10 cellular contexts compared by ENCODE assay signal in genomic region chr2:215796160-215796559, GRCh38.
DNase-seq lines count a peak whose midpoint lies in the region; ATAC-seq, FAIRE-seq and TF ChIP-seq lines count a peak whose summit lies in the region.
"Had no signal": no experiment of that assay in that cellular context is flagged by ENCODE, and none has a peak within 500 bp of the region (broad histone marks: within the 10 kb centered on the region; RNA-seq: fewer than 3 reads in every experiment).

No MANE protein-coding gene starts in this region.

- WGBS in SK-N-SH (ENCODE audit: low lambda C conversion rate), result 14% methylated on average over 2 of the region's 2 CpGs

- H3K9me2 ChIP-seq in SK-N-SH, result no peaks in the 10 kb centered on the region

- no peak for FAIRE-seq in GM19239 (lab: Jason Lieb, UNC)

- TF ChIP-seq RAD21 in SK-N-SH (IDR thresholded peaks at IDR 0.05; ENCODE audit: low read length), result no peak

- CTCF ChIA-PET in SK-N-SH (lab: Yijun Ruan, JAX), result no interaction called here

- no peak overlapping the region for H3K4me3 ChIP-seq in SK-N-SH (ENCODE audit: low read depth in 2 of 2, low read length in 1 of 2)
- H3K4me3 ChIP-seq in H7 (ENCODE audit: insufficient read depth, low read depth, low read length), result no peak overlapping the region
- H3K4me3 ChIP-seq: body of pancreas had no signal

- no peaks in the 10 kb centered on the region for H3K79me2 ChIP-seq in SK-N-SH (ENCODE audit: insufficient read depth)

- no peak overlapping the region for H3K9ac ChIP-seq in SK-N-SH

- TF ChIP-seq EP300 in SK-N-SH (IDR thresholded peaks at IDR 0.05; ENCODE audit: borderline replicate concordance in 1 of 2, low read depth in 1 of 2, low read length in 1 of 2), result peak; percentile 26 to 80; a peak in 2 of 4 replicates

- peaks cover 27% of the 10 kb centered on the region for H3F3A ChIP-seq in SK-N-SH (replicated peaks; ENCODE audit: insufficient read depth)

- no peak overlapping the region for H2AFZ ChIP-seq in SK-N-SH (ENCODE audit: low read depth)

- no peaks in the 10 kb centered on the region for H3K27me3 ChIP-seq in SK-N-SH (ENCODE audit: insufficient read depth)
- H3K27me3 ChIP-seq in foreskin keratinocyte, result no peaks in the 10 kb centered on the region
- no peaks in the 10 kb centered on the region for H3K27me3 ChIP-seq in H7 (ENCODE audit: control insufficient read depth, insufficient read depth, low read length)
- H3K27me3 ChIP-seq: body of pancreas had no signal

- POLR2A ChIA-PET in SK-N-SH (lab: Yijun Ruan, JAX), result no interaction called here

- no peaks in the 10 kb centered on the region for H3K9me3 ChIP-seq in SK-N-SH
- H3K9me3 ChIP-seq: body of pancreas had no signal

- H3K4me2 ChIP-seq in SK-N-SH, result peak overlapping the region; percentile 32; the same call in 1 of the 2 replicates

- H3K4me1 ChIP-seq in SK-N-SH (ENCODE audit: control insufficient read depth in 1 of 2, insufficient read depth in 2 of 2, low read depth in 1 of 2, low read length in 1 of 2) (peaks cover 9 to 41% of the 10 kb centered on the region in 2 experiments), foreskin keratinocyte (peaks cover 4% of the 10 kb centered on the region)
- H3K4me1 ChIP-seq: body of pancreas had no signal

- ATAC-seq in foreskin keratinocyte (peak; percentile 37), HG03565 (IDR thresholded peaks at IDR 0.05; ENCODE audit: unreplicated experiment) (no peak)
- ATAC-seq: body of pancreas, T-helper 17 cell had no signal

- TF ChIP-seq CTCF in SK-N-SH (IDR thresholded peaks at IDR 0.05), result no peak
- TF ChIP-seq CTCF in foreskin keratinocyte (conservative IDR thresholded peaks at IDR 0.05), result no peak

- peak; percentile 8 for DNase-seq in stimulated activated CD4-positive, alpha-beta T cell treated with anti-CD3 and anti-CD28 coated beads, Interleukin-1b, Interleukin-23, amount 100 ng/mL, for 48 hours
- DNase-seq in stimulated activated CD4-positive, alpha-beta T cell treated with anti-CD3 and anti-CD28 coated beads, Interleukin-2, amount 100 ng/mL, for 24 hours, result no peak
- DNase-seq in SK-N-SH (peak; percentile 43), foreskin keratinocyte (no peak), GM19239 (ENCODE audit: insufficient read length, low spot score) (no peak), H7 (no peak)
- DNase-seq in NK-92 treated with Interleukin-12 subunit alpha and Interleukin-12 subunit beta, amount 100 ng/mL, for 24 hours (lab: John Stamatoyannopoulos, UW), result no peak
- DNase-seq: T-helper 17 cell had no signal

- H4K20me1 ChIP-seq in SK-N-SH (ENCODE audit: insufficient read depth), result no peaks in the 10 kb centered on the region

- no peaks in the 10 kb centered on the region for H3K36me3 ChIP-seq in SK-N-SH (replicated peaks in 1 of 2; ENCODE audit: control insufficient read depth in 1 of 2, insufficient read depth in 2 of 2, low read length in 1 of 2)
- no peaks in the 10 kb centered on the region for H3K36me3 ChIP-seq in H7 (replicated peaks; ENCODE audit: control insufficient read depth, insufficient read depth, low read length)

- H3K27ac ChIP-seq in SK-N-SH (ENCODE audit: low read depth in 2 of 2, low read length in 1 of 2) (peak overlapping the region in 1 of 2 experiments; percentile 74), foreskin keratinocyte (no peak overlapping the region)
- H3K27ac ChIP-seq: body of pancreas had no signal

TF ChIP-seq in SK-N-SH, 30 proteins besides CTCF, POLR2A, EP300 and RAD21 (continues in another document):
- TF ChIP-seq RCOR1 (IDR thresholded peaks at IDR 0.05; ENCODE audit: low read length), result 0 out of 2 replicates have a peak, but pooled peaks have one; percentile 17
- 0 out of 2 replicates have a peak, but pooled peaks have one; percentile 26 for TF ChIP-seq FOXM1 (IDR thresholded peaks at IDR 0.05; ENCODE audit: low read depth)
- TF ChIP-seq RFX5 (IDR thresholded peaks at IDR 0.05; ENCODE audit: low read length), result no peak
- TF ChIP-seq TCF12 (IDR thresholded peaks at IDR 0.05), result peak; percentile 91
- TF ChIP-seq FOSL2 (IDR thresholded peaks at IDR 0.05; ENCODE audit: borderline replicate concordance, low read depth), result peak; percentile 32; the same call in 1 of the 2 replicates
- peak; percentile 70; the same call in 1 of the 2 replicates for TF ChIP-seq RXRA (IDR thresholded peaks at IDR 0.05; ENCODE audit: borderline replicate concordance, low read depth)
- TF ChIP-seq IRF3 (IDR thresholded peaks at IDR 0.05; ENCODE audit: low read depth, low read length), result no peak
- TF ChIP-seq SIN3A (IDR thresholded peaks at IDR 0.05; ENCODE audit: borderline replicate concordance, low read depth, low read length), result peak; percentile 47; the same call in 1 of the 2 replicates
- no peak for TF ChIP-seq USF1 (IDR thresholded peaks at IDR 0.05; ENCODE audit: borderline replicate concordance, low read depth)
- TF ChIP-seq MXI1 (IDR thresholded peaks at IDR 0.05; ENCODE audit: low read depth, low read length), result no peak
- TF ChIP-seq MAX (IDR thresholded peaks at IDR 0.05; ENCODE audit: low read depth), result peak; percentile 67
- TF ChIP-seq SMC3 (IDR thresholded peaks at IDR 0.05; ENCODE audit: low read depth, low read length), result no peak
- TF ChIP-seq REST (IDR thresholded peaks at IDR 0.05; ENCODE audit: low read depth, low read length), result peak; percentile 56; the same call in 1 of the 2 replicates
- peak; percentile 65 for TF ChIP-seq PBX3 (IDR thresholded peaks at IDR 0.05)
- peak; percentile 94 for TF ChIP-seq NFIC (IDR thresholded peaks at IDR 0.05; ENCODE audit: borderline replicate concordance)
- TF ChIP-seq NRF1 (IDR thresholded peaks at IDR 0.05; ENCODE audit: low read depth, low read length), result no peak
- TF ChIP-seq YY1 (IDR thresholded peaks at IDR 0.05; ENCODE audit: low read depth), result no peak
- peak; percentile 42; the same call in 1 of the 2 replicates for TF ChIP-seq GABPA (IDR thresholded peaks at IDR 0.05; ENCODE audit: low read depth)
- no peak for TF ChIP-seq ELF1 (IDR thresholded peaks at IDR 0.05)
- peak; percentile 50 for TF ChIP-seq JUND (IDR thresholded peaks at IDR 0.05)
- no peak for TF ChIP-seq CHD2 (IDR thresholded peaks at IDR 0.05; ENCODE audit: low read length, partially characterized antibody)
- TF ChIP-seq POLR2AphosphoS5 (IDR thresholded peaks at IDR 0.05; ENCODE audit: low read depth, low read length), result peak; percentile 71; the same call in 1 of the 2 replicates
- TF ChIP-seq TEAD4 (IDR thresholded peaks at IDR 0.05; ENCODE audit: borderline replicate concordance, insufficient read depth), result 0 out of 2 replicates have a peak, but pooled peaks have one; percentile 51
- peak; percentile 80 for TF ChIP-seq GATA2 (CRISPR knock-in tag; IDR thresholded peaks at IDR 0.05)

Comparison
In these comparisons a context has a peak if more than half of its experiments do, and no peak if none do; other contexts are left out.
1. DNase-seq: peak in stimulated activated CD4-positive, alpha-beta T cell treated with anti-CD3 and anti-CD28 coated beads, Interleukin-1b, Interleukin-23, amount 100 ng/mL, for 48 hours (single experiment) and SK-N-SH (single experiment); none in stimulated activated CD4-positive, alpha-beta T cell treated with anti-CD3 and anti-CD28 coated beads, Interleukin-2, amount 100 ng/mL, for 24 hours (0 of 2), foreskin keratinocyte (0 of 2), GM19239 (single experiment), NK-92 treated with Interleukin-12 subunit alpha and Interleukin-12 subunit beta, amount 100 ng/mL, for 24 hours (single experiment) and H7 (single experiment).